ENCODE assay signal across 19 cellular contexts in the genomic region with DNA sequence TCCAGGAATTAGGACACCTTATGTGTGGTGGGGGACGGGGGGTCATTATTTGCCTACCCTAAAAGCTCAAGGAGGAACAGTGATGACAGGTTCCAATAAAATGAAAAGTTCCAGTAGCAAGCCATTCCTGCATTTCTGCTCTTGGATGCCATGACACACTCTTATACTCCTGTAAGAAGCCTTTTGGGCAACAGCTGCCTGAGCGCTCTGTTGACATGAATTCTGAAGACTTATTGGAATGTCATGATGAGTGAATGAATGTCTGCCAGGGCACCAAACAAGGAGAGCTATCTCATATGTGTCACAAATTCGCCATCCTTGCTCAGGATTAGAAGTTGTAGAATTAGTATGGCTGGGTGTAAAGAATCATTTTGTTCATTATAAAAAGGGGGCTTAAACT. TPM values are rescaled to one million over a fixed set of nuclear protein-coding genes. Genes with fewer than 3 reads are reported as not detected.
DNase-seq lines count a peak whose midpoint lies in the region; ATAC-seq and TF ChIP-seq lines count a peak whose summit lies in the region.
"Had no signal": no experiment of that assay in that cellular context is flagged by ENCODE, and none has a peak within 500 bp of the region (broad histone marks: within the 10 kb centered on the region; RNA-seq: fewer than 3 reads in every experiment).

No MANE protein-coding gene starts in this region.

- H3K36me3 Mint-ChIP-seq in activated CD8-positive, alpha-beta memory T cell treated with anti-CD3 and anti-CD28 coated beads, Interleukin-2, amount 10 ng/mL, durations not matched to agents 7 days and 5 days = peaks cover 43% of the 10 kb centered on the region
- H3K36me3 Mint-ChIP-seq in activated CD8-positive, alpha-beta T cell treated with anti-CD3 and anti-CD28 coated beads for 36 hours (ENCODE audit: low read depth) = peaks cover 4% of the 10 kb centered on the region

- H3K9me3 ChIP-seq in mesodermal cell (ENCODE audit: control insufficient read depth, low read length) (peaks cover 8% of the 10 kb centered on the region), transverse colon (no peaks in the 10 kb centered on the region)
- H3K9me3 ChIP-seq: heart right ventricle, SJSA1, upper lobe of left lung had no signal

- no peak overlapping the region for H3K4me3 Mint-ChIP-seq in activated CD8-positive, alpha-beta memory T cell treated with anti-CD3 and anti-CD28 coated beads, Interleukin-2, amount 10 ng/mL, durations not matched to agents 7 days and 5 days
- no peak overlapping the region for H3K4me3 Mint-ChIP-seq in activated CD8-positive, alpha-beta T cell treated with anti-CD3 and anti-CD28 coated beads for 36 hours

- no peak for TF ChIP-seq EP300 in transverse colon (IDR thresholded peaks at IDR 0.05; ENCODE audit: low read depth)

- no peak for ATAC-seq in activated CD8-positive, alpha-beta memory T cell treated with anti-CD3 and anti-CD28 coated beads, Interleukin-2, amount 10 ng/mL, durations not matched to agents 7 days and 5 days
- no peak for ATAC-seq in activated CD8-positive, alpha-beta T cell treated with anti-CD3 and anti-CD28 coated beads for 36 hours
- no peak for ATAC-seq in GM18505 (IDR thresholded peaks at IDR 0.05; ENCODE audit: unreplicated experiment)
- ATAC-seq: K562 had no signal

- in situ Hi-C loops in transverse colon (cut with MboI; ENCODE audit: low pct_ligation_motif_present in 1 of 4, low pct_unique_long_range_greater_than_20kb in 1 of 4, low sequenced_read_pairs in 3 of 4) = no loop called here

- peak overlapping the region; percentile 92 for H3K27ac Mint-ChIP-seq in activated CD8-positive, alpha-beta memory T cell treated with anti-CD3 and anti-CD28 coated beads, Interleukin-2, amount 10 ng/mL, durations not matched to agents 7 days and 5 days
- H3K27ac Mint-ChIP-seq in activated CD8-positive, alpha-beta T cell treated with anti-CD3 and anti-CD28 coated beads for 36 hours = peak overlapping the region; percentile 96

- CTCF ChIA-PET in activated CD8-positive, alpha-beta memory T cell treated with anti-CD3 and anti-CD28 coated beads, Interleukin-2, amount 10 ng/mL, durations not matched to agents 7 days and 5 days (lab: Charles Lee) = interaction anchor here (0.6 to 6.5 kb wide), 6 partner anchors 12 to 356 kb away, joined by 3 to 52 read pairs (median 3); a partner anchor contains a TSS
- CTCF ChIA-PET in activated CD8-positive, alpha-beta T cell treated with anti-CD3 and anti-CD28 coated beads for 36 hours (lab: Charles Lee) = interaction anchor here (1.2 to 1.3 kb wide), 5 partner anchors 31 to 204 kb away, joined by 3 to 4 read pairs (median 4); no protein-coding TSS in a partner anchor

- peaks cover 5% of the 10 kb centered on the region for H3K27me3 Mint-ChIP-seq in activated CD8-positive, alpha-beta memory T cell treated with anti-CD3 and anti-CD28 coated beads, Interleukin-2, amount 10 ng/mL, durations not matched to agents 7 days and 5 days
- peaks cover 1% of the 10 kb centered on the region for H3K27me3 Mint-ChIP-seq in activated CD8-positive, alpha-beta T cell treated with anti-CD3 and anti-CD28 coated beads for 36 hours

- H3K4me1 Mint-ChIP-seq in activated CD8-positive, alpha-beta memory T cell treated with anti-CD3 and anti-CD28 coated beads, Interleukin-2, amount 10 ng/mL, durations not matched to agents 7 days and 5 days = peaks cover 70% of the 10 kb centered on the region
- peaks cover 61% of the 10 kb centered on the region for H3K4me1 Mint-ChIP-seq in activated CD8-positive, alpha-beta T cell treated with anti-CD3 and anti-CD28 coated beads for 36 hours (ENCODE audit: low read depth)

- H3K4me3 ChIP-seq in mesodermal cell (ENCODE audit: extremely low read depth, insufficient read depth, low read length, poor library complexity, severe bottlenecking) = no peak overlapping the region
- no peak overlapping the region for H3K4me3 ChIP-seq in transverse colon
- H3K4me3 ChIP-seq: dorsolateral prefrontal cortex, heart right ventricle, K562, SJSA1, upper lobe of left lung had no signal

- H3K36me3 ChIP-seq in mesodermal cell (ENCODE audit: control insufficient read depth, insufficient read depth, low read length) (no peaks in the 10 kb centered on the region), transverse colon (no peaks in the 10 kb centered on the region)
- H3K36me3 ChIP-seq: heart right ventricle, SJSA1, upper lobe of left lung had no signal

- no peak for TF ChIP-seq CTCF in activated CD8-positive, alpha-beta T cell treated with anti-CD3 and anti-CD28 coated beads for 36 hours (IDR thresholded peaks at IDR 0.05)
- TF ChIP-seq CTCF in transverse colon (IDR thresholded peaks at IDR 0.05) = no peak

- no peaks in the 10 kb centered on the region for H3K27me3 ChIP-seq in transverse colon
- H3K27me3 ChIP-seq: dorsolateral prefrontal cortex, SJSA1, upper lobe of left lung had no signal

- H3K27ac ChIP-seq in mesodermal cell (ENCODE audit: low read depth, low read length, severe bottlenecking) (peak overlapping the region; percentile 83), transverse colon (peak overlapping the region; percentile 61 to 83 (median 72))
- H3K27ac ChIP-seq: dorsolateral prefrontal cortex had no signal

- H3K9me3 Mint-ChIP-seq in activated CD8-positive, alpha-beta memory T cell treated with anti-CD3 and anti-CD28 coated beads, Interleukin-2, amount 10 ng/mL, durations not matched to agents 7 days and 5 days (ENCODE audit: low read depth) = no peaks in the 10 kb centered on the region
- H3K9me3 Mint-ChIP-seq in activated CD8-positive, alpha-beta T cell treated with anti-CD3 and anti-CD28 coated beads for 36 hours = no peaks in the 10 kb centered on the region

- intact Hi-C loops in activated CD8-positive, alpha-beta T cell treated with anti-CD3 and anti-CD28 coated beads for 36 hours (cut with micrococcal nuclease) = loop anchor here (5.0 kb wide), 2 partner anchors 33 to 52 kb away; no protein-coding TSS in a partner anchor
- intact Hi-C loops in transverse colon (cut with DNase I; ENCODE audit: low total_unique reads) = no loop called here

- peaks cover 22% of the 10 kb centered on the region for H3K4me1 ChIP-seq in mesodermal cell (ENCODE audit: control insufficient read depth, insufficient read depth, low read length, poor library complexity, severe bottlenecking)
- peaks cover 16 to 54% (median 35%) of the 10 kb centered on the region in 4 donors for H3K4me1 ChIP-seq in transverse colon

- DNase-seq in activated CD8-positive, alpha-beta memory T cell treated with anti-CD3 and anti-CD28 coated beads, Interleukin-2, amount 10 ng/mL, durations not matched to agents 7 days and 5 days = no peak
- DNase-seq in activated CD8-positive, alpha-beta memory T cell treated with anti-CD3 and anti-CD28 coated beads, Interleukin-2, amount 50 U/mL, for 4 hours = no peak
- DNase-seq in activated CD8-positive, alpha-beta T cell treated with anti-CD3 and anti-CD28 coated beads for 36 hours = no peak
- DNase-seq in transverse colon = no peak
- DNase-seq in HPDE6-E6E7 (ENCODE audit: extremely low spot score) = no peak
- DNase-seq in GDM1 (lab: John Stamatoyannopoulos, UW) = no peak
- DNase-seq: COR-L47, dorsolateral prefrontal cortex, heart right ventricle, kidney, mesendoderm, NCI-H1048, NCI-H69, occipital lobe, upper lobe of left lung had no signal

- POLR2A ChIA-PET in activated CD8-positive, alpha-beta T cell treated with anti-CD3 and anti-CD28 coated beads for 36 hours (lab: Charles Lee) = interaction anchor here (0.8 to 2.7 kb wide), 6 partner anchors 16 to 75 kb away, joined by 3 to 16 read pairs (median 4); a partner anchor contains a TSS

- no peak for TF ChIP-seq POLR2A in transverse colon (IDR thresholded peaks at IDR 0.05)
- TF ChIP-seq POLR2A in GM18505 (IDR thresholded peaks at IDR 0.05; ENCODE audit: borderline replicate concordance, extremely low read depth, insufficient read depth, insufficient read length) = no peak

- 50 to 100% methylated on average over 1 to 2 of the region's 3 CpGs for WGBS in mesodermal cell (ENCODE audit: insufficient coverage in 2 of 2), 2 experiments
- WGBS in transverse colon (ENCODE audit: low coverage in 1 of 2), 2 donors = 50 to 66% methylated on average over 3 of the region's 3 CpGs

RNA-seq across cellular contexts. Expression of a gene that starts 36.3 kb away (rescaled TPM):
- 100 to 1,000 TPM in 1 of 2 experiments, 10 to 100 TPM in 1; 97.6 to 117 TPM for total RNA-seq in activated CD8-positive, alpha-beta memory T cell treated with anti-CD3 and anti-CD28 coated beads, Interleukin-2, amount 10 ng/mL, durations not matched to agents 7 days and 5 days
- 10 to 100 TPM; 19.5 to 19.9 TPM for total RNA-seq in activated CD8-positive, alpha-beta T cell treated with anti-CD3 and anti-CD28 coated beads for 36 hours
- not detected for polyA plus RNA-seq in mesodermal cell (2013, experiment 1 of 2)
- polyA plus RNA-seq in mesodermal cell (2013, experiment 2 of 2) = 0.61 TPM
- 1 to 10 TPM; 1.1 to 9.4 (median 4.9) TPM for total RNA-seq in transverse colon
- total RNA-seq: K562, occipital lobe had no signal
- polyA plus RNA-seq: K562 had no signal

Comparison
In these comparisons a context has a peak if more than half of its experiments do, and no peak if none do; other contexts are left out.
1. RNA of a gene that starts 36.3 kb away (total RNA-seq): 97.6 to 117 TPM in activated CD8-positive, alpha-beta memory T cell treated with anti-CD3 and anti-CD28 coated beads, Interleukin-2, amount 10 ng/mL, durations not matched to agents 7 days and 5 days; 19.5 to 19.9 TPM in activated CD8-positive, alpha-beta T cell treated with anti-CD3 and anti-CD28 coated beads for 36 hours and 1.1 to 9.4 TPM in transverse colon; every median in the first group is over 4 times any median in the second.